Comparison of ENCODE assay signal across 10 cellular contexts in the genomic region with DNA sequence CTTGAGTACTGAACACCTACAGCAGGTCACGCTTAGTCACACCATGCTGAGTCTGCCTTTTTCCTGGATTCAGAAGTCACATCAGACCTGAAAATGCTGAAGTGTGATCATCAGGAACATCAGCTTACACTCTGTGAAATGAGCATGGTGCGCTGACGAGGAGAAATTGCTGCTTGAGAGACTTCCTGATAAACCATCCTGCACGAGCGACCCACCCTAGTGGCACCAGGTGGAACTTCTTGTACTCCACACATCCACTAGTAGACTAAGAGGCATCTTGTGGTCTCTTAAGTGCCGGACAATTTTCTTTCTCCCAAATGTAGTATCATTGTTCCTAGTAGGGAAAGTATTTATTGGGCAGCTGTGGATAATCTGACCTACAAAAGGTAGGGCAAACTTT. TPM values are rescaled to one million over a fixed set of nuclear protein-coding genes. Genes with fewer than 3 reads are reported as not detected.
DNase-seq lines count a peak whose midpoint lies in the region; ATAC-seq and TF ChIP-seq lines count a peak whose summit lies in the region.
"Had no signal": no experiment of that assay in that cellular context is flagged by ENCODE, and none has a peak within 500 bp of the region (broad histone marks: within the 10 kb centered on the region; RNA-seq: fewer than 3 reads in every experiment).

No MANE protein-coding gene starts in this region.

- H3K9me3 ChIP-seq in BE2C (no peaks in the 10 kb centered on the region), thyroid gland (no peaks in the 10 kb centered on the region)

- ATAC-seq in GM18519 (IDR thresholded peaks at IDR 0.05; ENCODE audit: low FRiP score, unreplicated experiment) (peak; percentile 38), HG02763 (IDR thresholded peaks at IDR 0.05; ENCODE audit: unreplicated experiment) (no peak), HG02678 (IDR thresholded peaks at IDR 0.05; ENCODE audit: unreplicated experiment) (no peak)

- DNase-seq in BE2C (peak; percentile 40), RKO (ENCODE audit: low spot score) (peak; percentile 45), foreskin fibroblast (peak in 1 of 2 donors; percentile 11), thyroid gland (peak; percentile 81 to 84), hepatic stellate cell (ENCODE audit: low spot score) (no peak)

- peaks cover 37% of the 10 kb centered on the region for H3K36me3 ChIP-seq in BE2C
- H3K36me3 ChIP-seq in thyroid gland, result peaks cover 9 to 25% of the 10 kb centered on the region in 2 donors

- intact Hi-C loops in thyroid gland (cut with DNase I), result no loop called here

- H3K27me3 ChIP-seq in BE2C (no peaks in the 10 kb centered on the region), thyroid gland (no peaks in the 10 kb centered on the region)

- no peak for TF ChIP-seq POLR2A in thyroid gland (IDR thresholded peaks at IDR 0.05)

- no peak overlapping the region for H3K27ac ChIP-seq in thyroid gland
- H3K27ac ChIP-seq: epithelial cell of prostate had no signal

- 64 to 84% methylated on average over 6 of the region's 6 CpGs for WGBS in thyroid gland, 2 donors

- peak; percentile 68 for TF ChIP-seq CTCF in BE2C (IDR thresholded peaks at IDR 0.05; ENCODE audit: low read depth, low read length)
- peak; percentile 41 for TF ChIP-seq CTCF in foreskin fibroblast (IDR thresholded peaks at IDR 0.05; ENCODE audit: low read depth, low read length)
- peak in 5 of 6 experiments; percentile 12 to 70 (median 53) for TF ChIP-seq CTCF in thyroid gland (IDR thresholded peaks at IDR 0.05)

- H3K4me1 ChIP-seq in BE2C, result no peaks in the 10 kb centered on the region
- peaks cover 5 to 15% of the 10 kb centered on the region in 2 donors for H3K4me1 ChIP-seq in thyroid gland

- H3K4me3 ChIP-seq in BE2C (ENCODE audit: low read depth, low read length), result no peak overlapping the region
- H3K4me3 ChIP-seq in foreskin fibroblast (ENCODE audit: low read depth in 1 of 2, low read length in 2 of 2), result no peak overlapping the region
- no peak overlapping the region for H3K4me3 ChIP-seq in thyroid gland (replicated peaks in 1 of 3)

RNA-seq across cellular contexts. Expression of a gene that starts 51.8 kb away (rescaled TPM):
- polyA plus RNA-seq in BE2C (2012; ENCODE audit: insufficient read depth, insufficient read length, low read depth), result not detected
- total RNA-seq in thyroid gland, result not detected
- total RNA-seq: subcutaneous adipose tissue had no signal
